In the genomic region with DNA sequence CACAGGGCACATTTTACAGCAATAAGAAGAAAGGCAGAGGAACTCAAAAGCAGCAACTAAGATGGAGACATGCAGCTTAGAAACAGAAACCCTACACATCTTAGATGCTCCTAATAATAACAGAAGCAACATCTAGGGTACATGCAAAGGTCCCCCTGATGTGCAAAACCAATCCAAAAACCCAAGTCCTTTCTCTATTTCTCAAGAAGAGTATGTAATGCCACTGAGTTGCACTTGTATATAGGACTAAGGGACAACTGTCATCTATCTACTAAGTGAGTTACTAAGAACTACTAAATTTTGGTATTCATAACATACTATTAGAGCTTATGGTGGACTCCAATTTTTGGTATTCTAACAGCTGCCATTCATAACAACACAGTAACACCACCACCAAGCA, we compare ENCODE assay signal across 11 cellular contexts.
"Had no signal": no experiment of that assay in that cellular context is flagged by ENCODE, and none has a peak within 500 bp of the region (broad histone marks: within the 10 kb centered on the region; RNA-seq: fewer than 3 reads in every experiment).

No MANE protein-coding gene starts in this region.

- H3K4me3 Mint-ChIP-seq: naive thymus-derived CD4-positive, alpha-beta T cell; stimulated activated memory B cell treated with anti-CD40 and anti-IgM and Interleukin-4, amounts not matched to agents 10 μg/mL and 1 μg/mL and 100 μg/mL, for 72 hours had no signal

- H3K9me3 Mint-ChIP-seq: activated naive CD4-positive, alpha-beta T cell treated with anti-CD3 and anti-CD28 coated beads, Interleukin-2, amount 50 U/mL, for 72 hours; stimulated activated memory B cell treated with anti-CD40 and anti-IgM and Interleukin-4, amounts not matched to agents 10 μg/mL and 1 μg/mL and 100 μg/mL, for 72 hours had no signal

- H3K27me3 ChIP-seq: esophagus squamous epithelium, tibial artery had no signal

- H3K9me3 ChIP-seq: esophagus squamous epithelium, left ventricle myocardium inferior, mucosa of descending colon, tibial artery had no signal

- H3K4me1 Mint-ChIP-seq: stimulated activated memory B cell treated with anti-CD40 and anti-IgM and Interleukin-4, amounts not matched to agents 10 μg/mL and 1 μg/mL and 100 μg/mL, for 72 hours had no signal

- DNase-seq: activated gamma-delta T cell; esophagus squamous epithelium; left ventricle myocardium inferior; mucosa of descending colon; naive thymus-derived CD4-positive, alpha-beta T cell; T-helper 1 cell; tibial artery had no signal

- ATAC-seq: mucosa of descending colon; naive thymus-derived CD4-positive, alpha-beta T cell; stimulated activated memory B cell treated with anti-CD40 and anti-IgM and Interleukin-4, amounts not matched to agents 10 μg/mL and 1 μg/mL and 100 μg/mL, for 72 hours had no signal

- H3K27ac Mint-ChIP-seq: activated naive CD4-positive, alpha-beta T cell treated with anti-CD3 and anti-CD28 coated beads, Interleukin-2, amount 50 U/mL, for 72 hours; stimulated activated memory B cell treated with anti-CD40 and anti-IgM and Interleukin-4, amounts not matched to agents 10 μg/mL and 1 μg/mL and 100 μg/mL, for 72 hours had no signal

- H3K27me3 Mint-ChIP-seq: naive thymus-derived CD4-positive, alpha-beta T cell had no signal

- H3K4me3 ChIP-seq: coronary artery, esophagus squamous epithelium, left ventricle myocardium inferior, mucosa of descending colon, tibial artery had no signal

- H3K36me3 Mint-ChIP-seq: stimulated activated memory B cell treated with anti-CD40 and anti-IgM and Interleukin-4, amounts not matched to agents 10 μg/mL and 1 μg/mL and 100 μg/mL, for 72 hours had no signal

- H3K27ac ChIP-seq: coronary artery, esophagus squamous epithelium, left ventricle myocardium inferior, tibial artery, VCaP had no signal
